6 cellular contexts compared by ENCODE assay signal in genomic region chr1:236161755-236162154, GRCh38. TPM values are rescaled to one million over a fixed set of nuclear protein-coding genes. Genes with fewer than 3 reads are reported as not detected.
DNase-seq lines count a peak whose midpoint lies in the region; ATAC-seq, FAIRE-seq and TF ChIP-seq lines count a peak whose summit lies in the region.
"Not testable (repeated sequence)": the region's sequence is repeated elsewhere in the genome, so short reads cannot be mapped to it uniquely, and the experiment has no call there.

No MANE protein-coding gene starts in this region.

- not testable (repeated sequence) for H2AFZ ChIP-seq in K562 (ENCODE audit: low read depth, low read length)

- TSS peak; percentile 26 for BruUV-seq in Panc1 (replicated peaks; lab: Mats Ljungman, UMichigan)
- not testable (repeated sequence) for BruUV-seq in K562 (replicated peaks; lab: Mats Ljungman, UMichigan)

- H3K27ac ChIP-seq in BLaER1 treated with 17β-estradiol and CSF1 and Interleukin-3, amounts not matched to agents 10 nM and 100 nM; Panc1 (ENCODE audit: low read length); K562 (ENCODE audit: extremely low read depth, low read depth, low read length): not testable (repeated sequence)

- peak overlapping the region in 8 of 10 experiments; percentile 1 to 29 (median 14); a peak in 8 of 20 replicates for H3K4me3 ChIP-seq in BLaER1 treated with 17β-estradiol and CSF1 and Interleukin-3, amounts not matched to agents 10 nM and 100 nM
- not testable (repeated sequence) for H3K4me3 ChIP-seq in Panc1 (ENCODE audit: low read depth in 2 of 2, low read length in 2 of 2); K562

- H3K27me3 Mint-ChIP-seq in endothelial cell (ENCODE audit: unreplicated experiment); natural killer cell (ENCODE audit: low read depth in 2 of 2): not testable (repeated sequence)
- peaks cover 43% of the 10 kb centered on the region for H3K27me3 Mint-ChIP-seq in stimulated activated memory B cell treated with anti-CD40 and anti-IgM and Interleukin-4, amounts not matched to agents 10 μg/mL and 1 μg/mL and 100 μg/mL, for 72 hours

- in situ Hi-C loops in Panc1 (cut with HindIII; ENCODE audit: low pct_unique_long_range_greater_than_20kb, low sequenced_read_pairs); K562 (cut with MboI): not testable (repeated sequence)

- H3K4me3 Mint-ChIP-seq in endothelial cell (ENCODE audit: unreplicated experiment) = peak overlapping the region; percentile 72
- H3K4me3 Mint-ChIP-seq in natural killer cell = not testable (repeated sequence)
- peak overlapping the region; percentile 0 for H3K4me3 Mint-ChIP-seq in stimulated activated memory B cell treated with anti-CD40 and anti-IgM and Interleukin-4, amounts not matched to agents 10 μg/mL and 1 μg/mL and 100 μg/mL, for 72 hours

- peaks cover 6 to 47% (median 44%) of the 10 kb centered on the region in 11 experiments; a peak in 20 of 22 replicates for H4K20me1 ChIP-seq in BLaER1 treated with 17β-estradiol and CSF1 and Interleukin-3, amounts not matched to agents 10 nM and 100 nM
- not testable (repeated sequence) for H4K20me1 ChIP-seq in K562 (replicated peaks; ENCODE audit: control insufficient read depth, insufficient read depth, low read length)

- H3K27ac Mint-ChIP-seq in endothelial cell (ENCODE audit: unreplicated experiment) = not testable (repeated sequence)
- H3K27ac Mint-ChIP-seq in natural killer cell = peak overlapping the region; percentile 79 to 85
- peak overlapping the region; percentile 94 for H3K27ac Mint-ChIP-seq in stimulated activated memory B cell treated with anti-CD40 and anti-IgM and Interleukin-4, amounts not matched to agents 10 μg/mL and 1 μg/mL and 100 μg/mL, for 72 hours

- 45% methylated on average over 3 of the region's 3 CpGs for WGBS in K562 (ENCODE audit: insufficient coverage, low coverage, missing lambda C conversion rate)

- not testable (repeated sequence) for H3K9me1 ChIP-seq in K562 (ENCODE audit: control insufficient read depth, insufficient read depth, low read length)

- not testable (repeated sequence) for TF ChIP-seq RAD21 in K562 (CRISPR knock-in tag; conservative IDR thresholded peaks at IDR 0.05 in 1 of 2, IDR thresholded peaks at IDR 0.05 in 1 of 2)

- CTCF ChIA-PET in Panc1 (lab: Charles Lee); K562 (lab: Yijun Ruan, JAX; ENCODE audit: low intra/inter-chr PET ratio): not testable (repeated sequence)

- not testable (repeated sequence) for H3K4me2 ChIP-seq in BLaER1 treated with 17β-estradiol and CSF1 and Interleukin-3, amounts not matched to agents 10 nM and 100 nM; K562 (ENCODE audit: insufficient read depth, low read length)

- not testable (repeated sequence) for H3K9ac ChIP-seq in BLaER1 treated with 17β-estradiol and CSF1 and Interleukin-3, amounts not matched to agents 10 nM and 100 nM; K562 (ENCODE audit: insufficient read depth in 1 of 2, low read depth in 2 of 2, low read length in 2 of 2)

- H3K36me3 Mint-ChIP-seq in endothelial cell (ENCODE audit: low read depth, unreplicated experiment) = peaks cover 34% of the 10 kb centered on the region
- H3K36me3 Mint-ChIP-seq in natural killer cell = not testable (repeated sequence)
- H3K36me3 Mint-ChIP-seq in stimulated activated memory B cell treated with anti-CD40 and anti-IgM and Interleukin-4, amounts not matched to agents 10 μg/mL and 1 μg/mL and 100 μg/mL, for 72 hours = peaks cover 47% of the 10 kb centered on the region

- H3K9me3 ChIP-seq in BLaER1 treated with 17β-estradiol and CSF1 and Interleukin-3, amounts not matched to agents 10 nM and 100 nM (replicated peaks in 1 of 11) = peaks cover 50 to 60% (median 57%) of the 10 kb centered on the region in 11 experiments
- H3K9me3 ChIP-seq in Panc1 (ENCODE audit: control insufficient read depth, insufficient read depth, low read depth, low read length); K562 (replicated peaks; ENCODE audit: control insufficient read depth, insufficient read depth, low read depth, low read length): not testable (repeated sequence)

- H3K4me1 Mint-ChIP-seq in endothelial cell (ENCODE audit: unreplicated experiment) = not testable (repeated sequence)
- peaks cover 46 to 66% of the 10 kb centered on the region in 2 donors for H3K4me1 Mint-ChIP-seq in natural killer cell
- peaks cover 59% of the 10 kb centered on the region for H3K4me1 Mint-ChIP-seq in stimulated activated memory B cell treated with anti-CD40 and anti-IgM and Interleukin-4, amounts not matched to agents 10 μg/mL and 1 μg/mL and 100 μg/mL, for 72 hours

- not testable (repeated sequence) for ATAC-seq in Panc1; K562; natural killer cell; stimulated activated memory B cell treated with anti-CD40 and anti-IgM and Interleukin-4, amounts not matched to agents 10 μg/mL and 1 μg/mL and 100 μg/mL, for 72 hours

- not testable (repeated sequence) for FAIRE-seq in K562 (lab: Jason Lieb, UNC)

- intact Hi-C loops in Panc1 (cut with micrococcal nuclease; ENCODE audit: unreplicated experiment) = loop anchor here (10.0 kb wide), 1 partner anchor 63 kb away; no protein-coding TSS in a partner anchor
- intact Hi-C loops in K562 (cut with micrococcal nuclease); natural killer cell (cut with micrococcal nuclease): not testable (repeated sequence)

- H3K79me2 ChIP-seq in K562 (ENCODE audit: control insufficient read depth, insufficient read depth, low read length) = not testable (repeated sequence)

- POLR2A ChIA-PET in Panc1 (lab: Charles Lee); K562 (lab: Yijun Ruan, JAX): not testable (repeated sequence)

- not testable (repeated sequence) for TF ChIP-seq CTCF in Panc1 (IDR thresholded peaks at IDR 0.05); K562 (IDR thresholded peaks at IDR 0.05 in 2 of 3, conservative IDR thresholded peaks at IDR 0.05 in 1 of 3; ENCODE audit: insufficient read depth in 2 of 3, low read depth in 1 of 3, low read length in 3 of 3); endothelial cell (IDR thresholded peaks at IDR 0.05; ENCODE audit: unreplicated experiment); natural killer cell (IDR thresholded peaks at IDR 0.05)

- peaks cover 18 to 54% (median 37%) of the 10 kb centered on the region in 11 experiments; a peak in 21 of 22 replicates for H3K36me3 ChIP-seq in BLaER1 treated with 17β-estradiol and CSF1 and Interleukin-3, amounts not matched to agents 10 nM and 100 nM
- H3K36me3 ChIP-seq in Panc1 (ENCODE audit: control insufficient read depth, insufficient read depth, low read length); K562 (ENCODE audit: control insufficient read depth, insufficient read depth, low read length): not testable (repeated sequence)

- not testable (repeated sequence) for TF ChIP-seq POLR2A in K562 (conservative IDR thresholded peaks at IDR 0.05)

- not testable (repeated sequence) for DNase-seq in Panc1 (ENCODE audit: low read depth, low spot score); K562 (ENCODE audit: extremely low read depth in 1 of 4, low spot score in 3 of 4); endothelial cell (ENCODE audit: low spot score); natural killer cell

- peaks cover 15% of the 10 kb centered on the region for H3K9me3 Mint-ChIP-seq in endothelial cell (ENCODE audit: unreplicated experiment)
- H3K9me3 Mint-ChIP-seq in natural killer cell = peaks cover 11 to 18% of the 10 kb centered on the region in 2 donors
- H3K9me3 Mint-ChIP-seq in stimulated activated memory B cell treated with anti-CD40 and anti-IgM and Interleukin-4, amounts not matched to agents 10 μg/mL and 1 μg/mL and 100 μg/mL, for 72 hours = peaks cover 26% of the 10 kb centered on the region

- H3K4me1 ChIP-seq in BLaER1 treated with 17β-estradiol and CSF1 and Interleukin-3, amounts not matched to agents 10 nM and 100 nM = peaks cover 48 to 78% (median 60%) of the 10 kb centered on the region in 10 experiments
- not testable (repeated sequence) for H3K4me1 ChIP-seq in Panc1 (ENCODE audit: control insufficient read depth, insufficient read depth, low read length); K562 (replicated peaks in 1 of 2; ENCODE audit: control insufficient read depth in 2 of 2, insufficient read depth in 2 of 2, low read length in 2 of 2)

- not testable (repeated sequence) for TF ChIP-seq EP300 in K562 (IDR thresholded peaks at IDR 0.05; ENCODE audit: low read length)

- H3K27me3 ChIP-seq in BLaER1 treated with 17β-estradiol and CSF1 and Interleukin-3, amounts not matched to agents 10 nM and 100 nM = peaks cover 0 to 27% (median 0%) of the 10 kb centered on the region in 11 experiments; a peak in 2 of 22 replicates
- H3K27me3 ChIP-seq in Panc1 (ENCODE audit: control insufficient read depth, insufficient read depth, low read length) = not testable (repeated sequence)
- H3K27me3 ChIP-seq in K562 (ENCODE audit: control insufficient read depth in 2 of 2, insufficient read depth in 2 of 2, low read length in 2 of 2) = peaks cover 14 to 39% of the 10 kb centered on the region in 2 experiments

RNA-seq across cellular contexts. Expression of gene GPR137B, which starts 19.4 kb away (rescaled TPM):
- total RNA-seq in Panc1 (2021; ENCODE audit: unreplicated experiment) (25.3 TPM), K562 (2014; rRNA removed) (0.36 and 0.94 TPM in 2 replicates), K562 (2014; rRNA removed; fragmentation: Illumina TruSeq; extraction: Trizol) (0.70 and 0.76 TPM in 2 replicates), K562 (2015; rRNA removed; fragmentation: Illumina TruSeq; extraction: Trizol) (0.75 and 0.87 TPM in 2 replicates), K562 (2021) (0.49 and 0.62 TPM in 2 replicates), endothelial cell (ENCODE audit: unreplicated experiment) (18.2 TPM), natural killer cell (10 to 100 TPM; 13.3 to 13.8 (median 13.5) TPM)
- 31.1 TPM for polyA plus RNA-seq in Panc1 (2012; ENCODE audit: insufficient read length)
- 0.28 and 0.65 TPM in 2 replicates for total RNA-seq in K562 (2011; cell fraction: chromatin; rRNA removed; ENCODE audit: low replicate concordance)
- 0.17 and 0.79 TPM in 2 replicates for total RNA-seq in K562 (2011; cell fraction: nucleolus; rRNA removed)
- 0.22 and 2.1 TPM in 2 replicates for total RNA-seq in K562 (2011; cell fraction: nucleoplasm; rRNA removed)
- polyA plus RNA-seq in K562 (2011; rRNA removed) (0.04 and 0.28 TPM in 2 replicates), K562 (2014; fragmentation: Illumina TruSeq; extraction: Trizol) (1.0 and 1.1 TPM in 2 replicates), K562 (2014; fragmentation: Nextera tagmentation; extraction: Ambion mirVana) (under 1 TPM; 0.14 to 0.35 TPM), K562 (2014; rRNA removed) (0.49 and 0.62 TPM in 2 replicates)
- polyA plus RNA-seq in K562 (2011; cell fraction: cytosol; rRNA removed) = 0.07 and 0.19 TPM in 2 replicates
- 0.30 and 0.60 TPM in 2 replicates for polyA plus RNA-seq in K562 (2011; cell fraction: nucleus; rRNA removed)
- 0.78 and 1.8 TPM in 2 replicates for polyA plus RNA-seq in K562 (2012)
- 0.27 TPM in 1 of 2 replicates, not detected in the other for polyA minus RNA-seq in K562 (2011; rRNA and poly(A)+ RNA removed)
- polyA minus RNA-seq in K562 (2011; cell fraction: cytosol; rRNA and poly(A)+ RNA removed) = not detected in 2 replicates
- 0.13 TPM in 1 of 2 replicates, not detected in the other for polyA minus RNA-seq in K562 (2011; cell fraction: nucleus; rRNA and poly(A)+ RNA removed)
